1 cellular context compared by ENCODE assay signal in the genomic region with DNA sequence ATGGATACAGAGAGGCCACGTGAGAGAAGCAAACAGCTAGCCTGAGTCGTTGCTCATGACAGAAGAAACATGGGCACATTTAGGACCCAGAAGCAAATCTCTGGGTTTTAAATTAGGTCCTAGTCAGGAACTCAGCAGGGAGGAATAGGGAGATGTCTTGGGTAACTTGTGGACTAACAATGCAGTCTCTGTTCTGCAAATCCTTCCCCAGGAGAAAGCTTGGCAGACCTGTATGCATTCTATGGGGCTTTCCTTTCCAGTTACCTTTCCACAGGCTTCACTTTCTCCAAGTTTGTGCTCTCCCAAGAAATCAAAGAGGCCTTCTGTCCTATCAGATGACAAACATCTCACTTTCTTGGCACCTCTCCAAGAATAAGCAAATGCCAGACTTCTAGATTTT.
TF ChIP-seq lines count a peak whose summit lies in the region.

No MANE protein-coding gene starts in this region.

TF ChIP-seq in SK-N-SH treated with all-trans-retinoic acid at 6 μM for 48 hours, 23 proteins besides CTCF, POLR2A, EP300 and RAD21 (continued from another document):
- TF ChIP-seq, protein P1, sequence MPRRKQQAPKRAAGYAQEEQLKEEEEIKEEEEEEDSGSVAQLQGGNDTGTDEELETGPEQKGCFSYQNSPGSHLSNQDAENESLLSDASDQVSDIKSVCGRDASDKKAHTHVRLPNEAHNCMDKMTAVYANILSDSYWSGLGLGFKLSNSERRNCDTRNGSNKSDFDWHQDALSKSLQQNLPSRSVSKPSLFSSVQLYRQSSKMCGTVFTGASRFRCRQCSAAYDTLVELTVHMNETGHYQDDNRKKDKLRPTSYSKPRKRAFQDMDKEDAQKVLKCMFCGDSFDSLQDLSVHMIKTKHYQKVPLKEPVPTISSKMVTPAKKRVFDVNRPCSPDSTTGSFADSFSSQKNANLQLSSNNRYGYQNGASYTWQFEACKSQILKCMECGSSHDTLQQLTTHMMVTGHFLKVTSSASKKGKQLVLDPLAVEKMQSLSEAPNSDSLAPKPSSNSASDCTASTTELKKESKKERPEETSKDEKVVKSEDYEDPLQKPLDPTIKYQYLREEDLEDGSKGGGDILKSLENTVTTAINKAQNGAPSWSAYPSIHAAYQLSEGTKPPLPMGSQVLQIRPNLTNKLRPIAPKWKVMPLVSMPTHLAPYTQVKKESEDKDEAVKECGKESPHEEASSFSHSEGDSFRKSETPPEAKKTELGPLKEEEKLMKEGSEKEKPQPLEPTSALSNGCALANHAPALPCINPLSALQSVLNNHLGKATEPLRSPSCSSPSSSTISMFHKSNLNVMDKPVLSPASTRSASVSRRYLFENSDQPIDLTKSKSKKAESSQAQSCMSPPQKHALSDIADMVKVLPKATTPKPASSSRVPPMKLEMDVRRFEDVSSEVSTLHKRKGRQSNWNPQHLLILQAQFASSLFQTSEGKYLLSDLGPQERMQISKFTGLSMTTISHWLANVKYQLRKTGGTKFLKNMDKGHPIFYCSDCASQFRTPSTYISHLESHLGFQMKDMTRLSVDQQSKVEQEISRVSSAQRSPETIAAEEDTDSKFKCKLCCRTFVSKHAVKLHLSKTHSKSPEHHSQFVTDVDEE (CRISPR knock-in tag; IDR thresholded peaks at IDR 0.05): no peak
